In genomic region chr9:134591573-134591981, GRCh38 we compare ENCODE assay signal across 13 cellular contexts. TPM values are rescaled to one million over a fixed set of nuclear protein-coding genes. Genes with fewer than 3 reads are reported as not detected.
DNase-seq lines count a peak whose midpoint lies in the region; ATAC-seq lines count a peak whose summit lies in the region.
"Had no signal": no experiment of that assay in that cellular context is flagged by ENCODE, and none has a peak within 500 bp of the region (broad histone marks: within the 10 kb centered on the region; RNA-seq: fewer than 3 reads in every experiment).

No MANE protein-coding gene starts in this region.

- peak; percentile 54 for ATAC-seq in left ventricle myocardium superior
- ATAC-seq in GM21367 (IDR thresholded peaks at IDR 0.05; ENCODE audit: unreplicated experiment) = no peak
- no peak for ATAC-seq in GM19455 (IDR thresholded peaks at IDR 0.05; ENCODE audit: unreplicated experiment)

- intact Hi-C loops in left ventricle myocardium superior (cut with micrococcal nuclease) = no loop called here

- peak overlapping the region in 17 of 21 experiments; percentile 17 to 88 (median 66) for H3K27ac ChIP-seq in skin epidermis
- H3K27ac ChIP-seq: adrenal gland, VCaP had no signal

- peak; percentile 60 for DNase-seq in GM04503 (ENCODE audit: low read depth)
- DNase-seq in amniotic stem cell (lab: John Stamatoyannopoulos, UW) = peak; percentile 5
- no peak for DNase-seq in left ventricle myocardium superior
- no peak for DNase-seq in SHP77 treated with DMSO at 0.1 percent for 48 hours (lab: John Stamatoyannopoulos, UW)
- no peak for DNase-seq in NCI-H1417 treated with DMSO at 0.1 percent for 48 hours (lab: John Stamatoyannopoulos, UW)
- DNase-seq: immature natural killer cell, Kasumi-1, NCI-H446 treated with DMSO at 0.1 percent for 48 hours had no signal

- no peak overlapping the region for H3K4me3 ChIP-seq in skin epidermis
- H3K4me3 ChIP-seq: adrenal gland had no signal

RNA-seq across cellular contexts. Expression of gene COL5A1, which starts 50.0 kb away (rescaled TPM):
- total RNA-seq in left ventricle myocardium superior = 14.8 TPM

Comparison
In these comparisons a context has a peak if more than half of its experiments do, and no peak if none do; other contexts are left out.
1. DNase-seq: peak in GM04503 (single experiment) and amniotic stem cell (single experiment); none in left ventricle myocardium superior (single experiment), SHP77 treated with DMSO at 0.1 percent for 48 hours (single experiment) and NCI-H1417 treated with DMSO at 0.1 percent for 48 hours (single experiment).